In genomic region chr5:71778678-71779276, GRCh38 we compare ENCODE assay signal across 1 cellular context.
TF ChIP-seq lines count a peak whose summit lies in the region.

No MANE protein-coding gene starts in this region.

TF ChIP-seq in K562, 482 proteins besides CTCF, POLR2A, EP300 and RAD21 (continued from another document):
- TF ChIP-seq, protein P1, sequence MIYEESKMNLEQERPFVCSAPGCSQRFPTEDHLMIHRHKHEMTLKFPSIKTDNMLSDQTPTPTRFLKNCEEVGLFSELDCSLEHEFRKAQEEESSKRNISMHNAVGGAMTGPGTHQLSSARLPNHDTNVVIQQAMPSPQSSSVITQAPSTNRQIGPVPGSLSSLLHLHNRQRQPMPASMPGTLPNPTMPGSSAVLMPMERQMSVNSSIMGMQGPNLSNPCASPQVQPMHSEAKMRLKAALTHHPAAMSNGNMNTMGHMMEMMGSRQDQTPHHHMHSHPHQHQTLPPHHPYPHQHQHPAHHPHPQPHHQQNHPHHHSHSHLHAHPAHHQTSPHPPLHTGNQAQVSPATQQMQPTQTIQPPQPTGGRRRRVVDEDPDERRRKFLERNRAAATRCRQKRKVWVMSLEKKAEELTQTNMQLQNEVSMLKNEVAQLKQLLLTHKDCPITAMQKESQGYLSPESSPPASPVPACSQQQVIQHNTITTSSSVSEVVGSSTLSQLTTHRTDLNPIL (CRISPR knock-in tag; IDR thresholded peaks at IDR 0.05), result no peak
- TF ChIP-seq, protein P2, sequence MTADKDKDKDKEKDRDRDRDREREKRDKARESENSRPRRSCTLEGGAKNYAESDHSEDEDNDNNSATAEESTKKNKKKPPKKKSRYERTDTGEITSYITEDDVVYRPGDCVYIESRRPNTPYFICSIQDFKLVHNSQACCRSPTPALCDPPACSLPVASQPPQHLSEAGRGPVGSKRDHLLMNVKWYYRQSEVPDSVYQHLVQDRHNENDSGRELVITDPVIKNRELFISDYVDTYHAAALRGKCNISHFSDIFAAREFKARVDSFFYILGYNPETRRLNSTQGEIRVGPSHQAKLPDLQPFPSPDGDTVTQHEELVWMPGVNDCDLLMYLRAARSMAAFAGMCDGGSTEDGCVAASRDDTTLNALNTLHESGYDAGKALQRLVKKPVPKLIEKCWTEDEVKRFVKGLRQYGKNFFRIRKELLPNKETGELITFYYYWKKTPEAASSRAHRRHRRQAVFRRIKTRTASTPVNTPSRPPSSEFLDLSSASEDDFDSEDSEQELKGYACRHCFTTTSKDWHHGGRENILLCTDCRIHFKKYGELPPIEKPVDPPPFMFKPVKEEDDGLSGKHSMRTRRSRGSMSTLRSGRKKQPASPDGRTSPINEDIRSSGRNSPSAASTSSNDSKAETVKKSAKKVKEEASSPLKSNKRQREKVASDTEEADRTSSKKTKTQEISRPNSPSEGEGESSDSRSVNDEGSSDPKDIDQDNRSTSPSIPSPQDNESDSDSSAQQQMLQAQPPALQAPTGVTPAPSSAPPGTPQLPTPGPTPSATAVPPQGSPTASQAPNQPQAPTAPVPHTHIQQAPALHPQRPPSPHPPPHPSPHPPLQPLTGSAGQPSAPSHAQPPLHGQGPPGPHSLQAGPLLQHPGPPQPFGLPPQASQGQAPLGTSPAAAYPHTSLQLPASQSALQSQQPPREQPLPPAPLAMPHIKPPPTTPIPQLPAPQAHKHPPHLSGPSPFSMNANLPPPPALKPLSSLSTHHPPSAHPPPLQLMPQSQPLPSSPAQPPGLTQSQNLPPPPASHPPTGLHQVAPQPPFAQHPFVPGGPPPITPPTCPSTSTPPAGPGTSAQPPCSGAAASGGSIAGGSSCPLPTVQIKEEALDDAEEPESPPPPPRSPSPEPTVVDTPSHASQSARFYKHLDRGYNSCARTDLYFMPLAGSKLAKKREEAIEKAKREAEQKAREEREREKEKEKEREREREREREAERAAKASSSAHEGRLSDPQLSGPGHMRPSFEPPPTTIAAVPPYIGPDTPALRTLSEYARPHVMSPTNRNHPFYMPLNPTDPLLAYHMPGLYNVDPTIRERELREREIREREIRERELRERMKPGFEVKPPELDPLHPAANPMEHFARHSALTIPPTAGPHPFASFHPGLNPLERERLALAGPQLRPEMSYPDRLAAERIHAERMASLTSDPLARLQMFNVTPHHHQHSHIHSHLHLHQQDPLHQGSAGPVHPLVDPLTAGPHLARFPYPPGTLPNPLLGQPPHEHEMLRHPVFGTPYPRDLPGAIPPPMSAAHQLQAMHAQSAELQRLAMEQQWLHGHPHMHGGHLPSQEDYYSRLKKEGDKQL (CRISPR knock-in tag; IDR thresholded peaks at IDR 0.05; ENCODE audit: borderline replicate concordance), result no peak
- TF ChIP-seq DDX20 (tag; IDR thresholded peaks at IDR 0.05; ENCODE audit: low read depth) (no peak), ZNF12 (CRISPR knock-in tag; IDR thresholded peaks at IDR 0.05) (no peak), MYBL2 (IDR thresholded peaks at IDR 0.05; ENCODE audit: low read depth) (no peak), MYBL2 (CRISPR knock-in tag; IDR thresholded peaks at IDR 0.05; ENCODE audit: borderline replicate concordance) (no peak), CEBPG (CRISPR knock-in tag; IDR thresholded peaks at IDR 0.05) (no peak), CEBPG (tag; conservative IDR thresholded peaks at IDR 0.05 in 1 of 2, IDR thresholded peaks at IDR 0.05 in 1 of 2) (no peak), MEF2D (tag; conservative IDR thresholded peaks at IDR 0.05; ENCODE audit: low read depth) (no peak), RAD51 (IDR thresholded peaks at IDR 0.05; ENCODE audit: borderline replicate concordance, low read depth) (no peak)
- TF ChIP-seq, protein P3, sequence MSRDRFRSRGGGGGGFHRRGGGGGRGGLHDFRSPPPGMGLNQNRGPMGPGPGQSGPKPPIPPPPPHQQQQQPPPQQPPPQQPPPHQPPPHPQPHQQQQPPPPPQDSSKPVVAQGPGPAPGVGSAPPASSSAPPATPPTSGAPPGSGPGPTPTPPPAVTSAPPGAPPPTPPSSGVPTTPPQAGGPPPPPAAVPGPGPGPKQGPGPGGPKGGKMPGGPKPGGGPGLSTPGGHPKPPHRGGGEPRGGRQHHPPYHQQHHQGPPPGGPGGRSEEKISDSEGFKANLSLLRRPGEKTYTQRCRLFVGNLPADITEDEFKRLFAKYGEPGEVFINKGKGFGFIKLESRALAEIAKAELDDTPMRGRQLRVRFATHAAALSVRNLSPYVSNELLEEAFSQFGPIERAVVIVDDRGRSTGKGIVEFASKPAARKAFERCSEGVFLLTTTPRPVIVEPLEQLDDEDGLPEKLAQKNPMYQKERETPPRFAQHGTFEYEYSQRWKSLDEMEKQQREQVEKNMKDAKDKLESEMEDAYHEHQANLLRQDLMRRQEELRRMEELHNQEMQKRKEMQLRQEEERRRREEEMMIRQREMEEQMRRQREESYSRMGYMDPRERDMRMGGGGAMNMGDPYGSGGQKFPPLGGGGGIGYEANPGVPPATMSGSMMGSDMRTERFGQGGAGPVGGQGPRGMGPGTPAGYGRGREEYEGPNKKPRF (IDR thresholded peaks at IDR 0.05; ENCODE audit: low read depth, low read length), result no peak
TF ChIP-seq in K562: peak in this region for 0.
